Comparison of ENCODE assay signal across 1 cellular context in genomic region chr12:104063712-104064030, GRCh38.
TF ChIP-seq lines count a peak whose summit lies in the region.

No MANE protein-coding gene starts in this region.

TF ChIP-seq in K562, 482 proteins besides CTCF, POLR2A, EP300 and RAD21 (continued from another document):
- TF ChIP-seq ZNF318 (IDR thresholded peaks at IDR 0.05; ENCODE audit: borderline replicate concordance in 1 of 2, low read depth in 1 of 2) (no peak), RBM14 (IDR thresholded peaks at IDR 0.05; ENCODE audit: borderline replicate concordance, insufficient read depth, low read depth, low read length) (no peak), MTA2 (IDR thresholded peaks at IDR 0.05; ENCODE audit: low read depth) (no peak), DIDO1 (tag; IDR thresholded peaks at IDR 0.05; ENCODE audit: low read depth) (no peak)
TF ChIP-seq in K562: peak in this region for 0.
